Comparison of ENCODE assay signal across 8 cellular contexts in genomic region chr2:85772019-85772745, GRCh38. TPM values are rescaled to one million over a fixed set of nuclear protein-coding genes. Genes with fewer than 3 reads are reported as not detected.
DNase-seq lines count a peak whose midpoint lies in the region; ATAC-seq, FAIRE-seq and TF ChIP-seq lines count a peak whose summit lies in the region.

No MANE protein-coding gene starts in this region.

- H3K4me3 Mint-ChIP-seq in progenitor cell of endocrine pancreas (ENCODE audit: low read depth): no peak overlapping the region

- WGBS in smooth muscle cell (ENCODE audit: low lambda C conversion rate): 14% methylated on average over 30 of the region's 37 CpGs

- peaks cover 5% of the 10 kb centered on the region for H3K4me1 Mint-ChIP-seq in progenitor cell of endocrine pancreas (ENCODE audit: low read depth)

- no peaks in the 10 kb centered on the region for H3K9me3 ChIP-seq in smooth muscle cell (replicated peaks; ENCODE audit: low read depth)

- H3K27me3 Mint-ChIP-seq in progenitor cell of endocrine pancreas: peaks cover 8% of the 10 kb centered on the region

- H3K27me3 ChIP-seq in smooth muscle cell (ENCODE audit: low read depth): no peaks in the 10 kb centered on the region

- H3K27ac ChIP-seq in caudate nucleus (ENCODE audit: low read depth, low read length) (peak overlapping the region; percentile 95), smooth muscle cell (ENCODE audit: low read depth) (peak overlapping the region; percentile 83)

- peaks cover 43% of the 10 kb centered on the region for H3K4me1 ChIP-seq in smooth muscle cell (ENCODE audit: low read depth)

- peak; percentile 99 for DNase-seq in GM04503 (ENCODE audit: low read depth)
- DNase-seq in NCI-H345 treated with DMSO at 0.1 percent for 48 hours (lab: John Stamatoyannopoulos, UW; ENCODE audit: unreplicated experiment): peak; percentile 90
- DNase-seq in caudate nucleus (lab: John Stamatoyannopoulos, UW): peak; percentile 70 to 99 (median 93)
- peak; percentile 96 for DNase-seq in smooth muscle cell (lab: John Stamatoyannopoulos, UW; ENCODE audit: unreplicated experiment)
- DNase-seq in progenitor cell of endocrine pancreas (ENCODE audit: low spot score, unreplicated experiment): no peak
- no peak for DNase-seq in activated T-cell treated with anti-CD3 and anti-CD28 coated beads, Interleukin-2, amount 50 U/mL, for 48 hours

- H2AFZ ChIP-seq in smooth muscle cell (ENCODE audit: low read depth): no peak overlapping the region

- no peaks in the 10 kb centered on the region for H3K36me3 Mint-ChIP-seq in progenitor cell of endocrine pancreas (ENCODE audit: insufficient read depth)

- TF ChIP-seq CTCF in smooth muscle cell (IDR thresholded peaks at IDR 0.05; ENCODE audit: borderline replicate concordance, insufficient read depth, poor library complexity, severe bottlenecking) (no peak), progenitor cell of endocrine pancreas (IDR thresholded peaks at IDR 0.05; ENCODE audit: unreplicated experiment) (no peak)

- H3F3A ChIP-seq in smooth muscle cell (ENCODE audit: low read depth): peaks cover 32% of the 10 kb centered on the region

- H3K4me3 ChIP-seq in smooth muscle cell: peak overlapping the region; percentile 2

- H3K79me2 ChIP-seq in smooth muscle cell (ENCODE audit: low read depth): no peaks in the 10 kb centered on the region

- no peak overlapping the region for H3K27ac Mint-ChIP-seq in progenitor cell of endocrine pancreas

- ATAC-seq in GM21737 (IDR thresholded peaks at IDR 0.05; ENCODE audit: unreplicated experiment): no peak

- H3K9ac ChIP-seq in smooth muscle cell (ENCODE audit: low read depth): no peak overlapping the region

- H3K9me3 Mint-ChIP-seq in progenitor cell of endocrine pancreas (ENCODE audit: low read depth): no peaks in the 10 kb centered on the region

- FAIRE-seq in islet of Langerhans (lab: Jason Lieb, UNC): peak; percentile 62

- H4K20me1 ChIP-seq in smooth muscle cell (ENCODE audit: low read depth): no peaks in the 10 kb centered on the region

- no peaks in the 10 kb centered on the region for H3K36me3 ChIP-seq in smooth muscle cell (ENCODE audit: low read depth)

- H3K4me2 ChIP-seq in smooth muscle cell: peak overlapping the region; percentile 78

RNA-seq across cellular contexts. Expression of gene ATOH8, which starts 18.4 kb away (rescaled TPM):
- total RNA-seq in smooth muscle cell (5.2 and 6.5 TPM in 2 replicates), progenitor cell of endocrine pancreas (1.3 and 1.7 TPM in 2 replicates)
- polyA plus RNA-seq in smooth muscle cell: 4.6 and 5.2 TPM in 2 replicates

Comparison
In these comparisons a context has a peak if more than half of its experiments do, and no peak if none do; other contexts are left out.
1. DNase-seq: peak in GM04503 (single experiment), NCI-H345 treated with DMSO at 0.1 percent for 48 hours (single experiment), caudate nucleus (61 of 61) and smooth muscle cell (single experiment); none in progenitor cell of endocrine pancreas (single experiment) and activated T-cell treated with anti-CD3 and anti-CD28 coated beads, Interleukin-2, amount 50 U/mL, for 48 hours (0 of 2).